In genomic region chr6:44075137-44076015, GRCh38 we compare ENCODE assay signal across 10 cellular contexts. TPM values are rescaled to one million over a fixed set of nuclear protein-coding genes. Genes with fewer than 3 reads are reported as not detected.
DNase-seq lines count a peak whose midpoint lies in the region; ATAC-seq and TF ChIP-seq lines count a peak whose summit lies in the region.
"Had no signal": no experiment of that assay in that cellular context is flagged by ENCODE, and none has a peak within 500 bp of the region (broad histone marks: within the 10 kb centered on the region; RNA-seq: fewer than 3 reads in every experiment).

No MANE protein-coding gene starts in this region.

- H3K9me2 ChIP-seq in GM23248 (ENCODE audit: insufficient read depth) (no peaks in the 10 kb centered on the region), PC-9 (ENCODE audit: insufficient read depth) (no peaks in the 10 kb centered on the region)

- peak overlapping the region; percentile 1; the same call in 1 of the 2 replicates for H3K9ac ChIP-seq in GM23248
- no peak overlapping the region for H3K9ac ChIP-seq in smooth muscle cell (ENCODE audit: low read depth)

- no peaks in the 10 kb centered on the region for H3K36me3 ChIP-seq in GM23248 (ENCODE audit: low read depth)
- H3K36me3 ChIP-seq in PC-9 (ENCODE audit: low read depth) = 0 out of 2 replicates have a peak, but pooled peaks cover 8% of the 10 kb centered on the region
- no peaks in the 10 kb centered on the region for H3K36me3 ChIP-seq in smooth muscle cell (ENCODE audit: low read depth)
- H3K36me3 ChIP-seq in WERI-Rb-1 = no peaks in the 10 kb centered on the region

- intact Hi-C loops in PC-9 (cut with micrococcal nuclease; ENCODE audit: unreplicated experiment) = loop anchor here (1.0 to 2.0 kb wide), 2 partner anchors 41 to 237 kb away; no protein-coding TSS in a partner anchor

- H3K4me3 ChIP-seq in GM23248 (no peak overlapping the region), PC-9 (peak overlapping the region; percentile 66; the same call in 1 of the 2 replicates), smooth muscle cell (no peak overlapping the region), WERI-Rb-1 (ENCODE audit: low read depth, low read length) (no peak overlapping the region), coronary artery (no peak overlapping the region)

- H3F3A ChIP-seq in GM23248 (ENCODE audit: insufficient read depth) (peaks cover 25% of the 10 kb centered on the region), PC-9 (ENCODE audit: insufficient read depth, low read depth) (peaks cover 71% of the 10 kb centered on the region), smooth muscle cell (ENCODE audit: low read depth) (peaks cover 29% of the 10 kb centered on the region)

- H3K4me1 ChIP-seq in GM23248 (ENCODE audit: insufficient read depth) (peaks cover 37% of the 10 kb centered on the region), PC-9 (replicated peaks; ENCODE audit: insufficient read depth) (peaks cover 80% of the 10 kb centered on the region), smooth muscle cell (ENCODE audit: low read depth) (peaks cover 43% of the 10 kb centered on the region)

- no TSS peak for BruUV-seq in PC-9 (replicated peaks; lab: Mats Ljungman, UMichigan)

- 70 to 77% methylated on average over 6 of the region's 6 CpGs for WGBS in GM23248 (ENCODE audit: low coverage in 1 of 2, low lambda C conversion rate in 2 of 2, missing lambda C conversion rate in 2 of 2), 2 experiments
- 90% methylated on average over 6 of the region's 6 CpGs for WGBS in smooth muscle cell (ENCODE audit: low lambda C conversion rate)

- H3K9me3 ChIP-seq in GM23248 (ENCODE audit: low read depth) (no peaks in the 10 kb centered on the region), PC-9 (ENCODE audit: insufficient read depth, low read depth) (no peaks in the 10 kb centered on the region), smooth muscle cell (replicated peaks; ENCODE audit: low read depth) (no peaks in the 10 kb centered on the region), WERI-Rb-1 (ENCODE audit: severe bottlenecking) (no peaks in the 10 kb centered on the region)

- H4K20me1 ChIP-seq in GM23248 (ENCODE audit: insufficient read depth) = no peaks in the 10 kb centered on the region
- H4K20me1 ChIP-seq in PC-9 (ENCODE audit: insufficient read depth) = no peaks in the 10 kb centered on the region
- H4K20me1 ChIP-seq in smooth muscle cell (ENCODE audit: low read depth) = no peaks in the 10 kb centered on the region

- no peak overlapping the region for H3K27ac ChIP-seq in GM23248
- peak overlapping the region; percentile 94 for H3K27ac ChIP-seq in PC-9
- H3K27ac ChIP-seq in epithelial cell of prostate = peak overlapping the region; percentile 91
- H3K27ac ChIP-seq in smooth muscle cell (ENCODE audit: low read depth) = peak overlapping the region; percentile 60
- no peak overlapping the region for H3K27ac ChIP-seq in WERI-Rb-1
- H3K27ac ChIP-seq in coronary artery = no peak overlapping the region

- CTCF ChIA-PET in PC-9 (lab: Charles Lee) = interaction anchor here (0.6 to 1.6 kb wide), 4 partner anchors 64 to 350 kb away, joined by 5 to 6 read pairs (median 5); partner anchors contain the start of gene VEGFA

- TF ChIP-seq CTCF in PC-9 (conservative IDR thresholded peaks at IDR 0.05) (no peak), smooth muscle cell (IDR thresholded peaks at IDR 0.05; ENCODE audit: borderline replicate concordance, insufficient read depth, poor library complexity, severe bottlenecking) (no peak), WERI-Rb-1 (IDR thresholded peaks at IDR 0.05; ENCODE audit: low read depth, low read length) (no peak), coronary artery (IDR thresholded peaks at IDR 0.05) (no peak)

- no peak for DNase-seq in GM23248
- peak; percentile 74 to 87 for DNase-seq in PC-9
- no peak for DNase-seq in epithelial cell of prostate (ENCODE audit: low read depth, low spot score)
- no peak for DNase-seq in smooth muscle cell (lab: John Stamatoyannopoulos, UW; ENCODE audit: unreplicated experiment)
- DNase-seq in WERI-Rb-1 = no peak
- no peak for DNase-seq in coronary artery (ENCODE audit: low spot score)
- DNase-seq: GDM1, NCI-H1092, NCI-H2227 treated with DMSO at 0.1 percent for 48 hours had no signal

- H2AFZ ChIP-seq in GM23248 (0 out of 2 replicates have a peak overlapping the region, but pooled peaks have one; percentile 69), PC-9 (no peak overlapping the region), smooth muscle cell (ENCODE audit: low read depth) (no peak overlapping the region)

- ATAC-seq in GM18519 (IDR thresholded peaks at IDR 0.05; ENCODE audit: low FRiP score, unreplicated experiment) = no peak

- no peaks in the 10 kb centered on the region for H3K27me3 ChIP-seq in GM23248 (replicated peaks; ENCODE audit: insufficient read depth)
- no peaks in the 10 kb centered on the region for H3K27me3 ChIP-seq in PC-9 (ENCODE audit: insufficient read depth, low read depth)
- H3K27me3 ChIP-seq in smooth muscle cell (ENCODE audit: low read depth) = no peaks in the 10 kb centered on the region
- no peaks in the 10 kb centered on the region for H3K27me3 ChIP-seq in WERI-Rb-1 (ENCODE audit: insufficient read depth, low read depth, severe bottlenecking)

- no peak overlapping the region for H3K4me2 ChIP-seq in GM23248 (ENCODE audit: unreplicated experiment)
- peak overlapping the region; percentile 95 for H3K4me2 ChIP-seq in PC-9
- no peak overlapping the region for H3K4me2 ChIP-seq in smooth muscle cell

- no peaks in the 10 kb centered on the region for H3K79me2 ChIP-seq in GM23248 (ENCODE audit: insufficient read depth)
- peaks cover 40% of the 10 kb centered on the region for H3K79me2 ChIP-seq in PC-9 (ENCODE audit: low read depth)
- H3K79me2 ChIP-seq in smooth muscle cell (ENCODE audit: low read depth) = no peaks in the 10 kb centered on the region

- in situ Hi-C loops in GM23248 (cut with MboI) = loop anchor here (25.0 kb wide), 1 partner anchor 413 kb away; no protein-coding TSS in a partner anchor

- POLR2A ChIA-PET in PC-9 (lab: Charles Lee; ENCODE audit: unreplicated experiment) = interaction anchor here (0.6 kb wide), 1 partner anchor 149 kb away, joined by 5 read pairs; no protein-coding TSS in a partner anchor

RNA-seq across cellular contexts. Expression of gene MRPL14, which starts 51.9 kb away (rescaled TPM):
- 47.6 and 64.7 TPM in 2 replicates for total RNA-seq in GM23248 (2014; rRNA removed; shearing (Covaris generic))
- polyA plus RNA-seq in GM23248 (2016; fragmentation: Nextera tagmentation; extraction: Ambion mirVana) (91.2 and 98.0 TPM in 2 replicates), smooth muscle cell (97.9 and 99.5 TPM in 2 replicates)
- total RNA-seq in PC-9 (2021) (96.3 and 97.9 TPM in 2 replicates), smooth muscle cell (29.2 and 53.4 TPM in 2 replicates)

RNA-seq across cellular contexts. Expression of gene TMEM63B, which starts 52.0 kb away (rescaled TPM):
- 29.0 and 43.2 TPM in 2 replicates for total RNA-seq in GM23248 (2014; rRNA removed; shearing (Covaris generic))
- polyA plus RNA-seq in GM23248 (2016; fragmentation: Nextera tagmentation; extraction: Ambion mirVana) (14.1 and 14.3 TPM in 2 replicates), smooth muscle cell (10.8 and 15.8 TPM in 2 replicates)
- total RNA-seq in PC-9 (2021) (36.1 and 38.5 TPM in 2 replicates), smooth muscle cell (16.0 and 21.2 TPM in 2 replicates)

Comparison
In these comparisons a context has a peak if more than half of its experiments do, and no peak if none do; other contexts are left out.
1. DNase-seq: peak in PC-9 (2 of 2); none in GM23248 (single experiment), epithelial cell of prostate (single experiment), smooth muscle cell (single experiment), WERI-Rb-1 (single experiment) and coronary artery (single experiment).
2. H3K27ac ChIP-seq: peak in PC-9 (single experiment), epithelial cell of prostate (single experiment) and smooth muscle cell (single experiment); none in GM23248 (single experiment), WERI-Rb-1 (single experiment) and coronary artery (0 of 2).